Comparison of ENCODE assay signal across 18 cellular contexts in genomic region chr10:26960308-26960707, GRCh38.
DNase-seq lines count a peak whose midpoint lies in the region; ATAC-seq and TF ChIP-seq lines count a peak whose summit lies in the region.
"Had no signal": no experiment of that assay in that cellular context is flagged by ENCODE, and none has a peak within 500 bp of the region (broad histone marks: within the 10 kb centered on the region; RNA-seq: fewer than 3 reads in every experiment).

No MANE protein-coding gene starts in this region.

- no peak for ATAC-seq in GM18873 (IDR thresholded peaks at IDR 0.05; ENCODE audit: low FRiP score, unreplicated experiment)
- ATAC-seq in HG02852 (IDR thresholded peaks at IDR 0.05; ENCODE audit: unreplicated experiment): no peak
- ATAC-seq: CD8-positive, alpha-beta T cell; SK-N-SH treated with all-trans-retinoic acid at 6 μM for 48 hours; T-cell had no signal

- peaks cover 9% of the 10 kb centered on the region for H3K4me1 ChIP-seq in adipocyte (ENCODE audit: control insufficient read depth, insufficient read depth, low read length)
- H3K4me1 ChIP-seq: Peyer's patch had no signal

- TF ChIP-seq CTCF in fibroblast of pulmonary artery (IDR thresholded peaks at IDR 0.05; ENCODE audit: low read length, missing control alignments): no peak

- DNase-seq in EH (ENCODE audit: low read depth) (peak; percentile 7), adipocyte (ENCODE audit: low read depth) (peak; percentile 36), fibroblast of pulmonary artery (ENCODE audit: low read depth) (peak; percentile 8), NCI-H2107 (lab: John Stamatoyannopoulos, UW) (no peak), NAMALWA (ENCODE audit: low spot score) (no peak)
- DNase-seq: AML-193; C1 segment of cervical spinal cord; CD8-positive, alpha-beta T cell; DND-41; NCI-H1105; NCI-H2029 treated with DMSO at 0.1 percent for 48 hours; NCI-H2171; NCI-H526; Peyer's patch; T-cell had no signal

- H3K36me3 ChIP-seq in adipocyte (ENCODE audit: control insufficient read depth, insufficient read depth, low read length, severe bottlenecking): no peaks in the 10 kb centered on the region
- H3K36me3 ChIP-seq: Peyer's patch had no signal

- H3K9ac ChIP-seq in adipocyte (ENCODE audit: low read length): no peak overlapping the region

- H3K9me3 ChIP-seq in adipocyte (ENCODE audit: control insufficient read depth, low read length): no peaks in the 10 kb centered on the region
- H3K9me3 ChIP-seq: Peyer's patch had no signal

- H3K4me3 ChIP-seq in adipocyte (ENCODE audit: low read length) (no peak overlapping the region), fibroblast of pulmonary artery (replicated peaks; ENCODE audit: low read depth, low read length) (no peak overlapping the region)
- H3K4me3 ChIP-seq: Peyer's patch had no signal

- H3K27me3 ChIP-seq in adipocyte (replicated peaks; ENCODE audit: control insufficient read depth, insufficient read depth, low read length): no peaks in the 10 kb centered on the region
- H3K27me3 ChIP-seq: Peyer's patch had no signal

Comparison
In these comparisons a context has a peak if more than half of its experiments do, and no peak if none do; other contexts are left out.
1. DNase-seq: peak in EH (single experiment), adipocyte (single experiment) and fibroblast of pulmonary artery (single experiment); none in NCI-H2107 (single experiment) and NAMALWA (single experiment).